Comparison of ENCODE assay signal across 1 cellular context in genomic region chr2:109217362-109218086, GRCh38.
A peak's percentile ranks its signal among the peaks of the same experiment; 100 is the strongest.
TF ChIP-seq lines count a peak whose summit lies in the region.

No MANE protein-coding gene starts in this region.

TF ChIP-seq in GM12878, 131 proteins besides CTCF, POLR2A, EP300 and RAD21 (continued from another document):
- TF ChIP-seq ZNF687 (IDR thresholded peaks at IDR 0.05) (peak; percentile 41; the same call in 1 of the 2 replicates), NBN (IDR thresholded peaks at IDR 0.05) (no peak)
- TF ChIP-seq, protein P1, sequence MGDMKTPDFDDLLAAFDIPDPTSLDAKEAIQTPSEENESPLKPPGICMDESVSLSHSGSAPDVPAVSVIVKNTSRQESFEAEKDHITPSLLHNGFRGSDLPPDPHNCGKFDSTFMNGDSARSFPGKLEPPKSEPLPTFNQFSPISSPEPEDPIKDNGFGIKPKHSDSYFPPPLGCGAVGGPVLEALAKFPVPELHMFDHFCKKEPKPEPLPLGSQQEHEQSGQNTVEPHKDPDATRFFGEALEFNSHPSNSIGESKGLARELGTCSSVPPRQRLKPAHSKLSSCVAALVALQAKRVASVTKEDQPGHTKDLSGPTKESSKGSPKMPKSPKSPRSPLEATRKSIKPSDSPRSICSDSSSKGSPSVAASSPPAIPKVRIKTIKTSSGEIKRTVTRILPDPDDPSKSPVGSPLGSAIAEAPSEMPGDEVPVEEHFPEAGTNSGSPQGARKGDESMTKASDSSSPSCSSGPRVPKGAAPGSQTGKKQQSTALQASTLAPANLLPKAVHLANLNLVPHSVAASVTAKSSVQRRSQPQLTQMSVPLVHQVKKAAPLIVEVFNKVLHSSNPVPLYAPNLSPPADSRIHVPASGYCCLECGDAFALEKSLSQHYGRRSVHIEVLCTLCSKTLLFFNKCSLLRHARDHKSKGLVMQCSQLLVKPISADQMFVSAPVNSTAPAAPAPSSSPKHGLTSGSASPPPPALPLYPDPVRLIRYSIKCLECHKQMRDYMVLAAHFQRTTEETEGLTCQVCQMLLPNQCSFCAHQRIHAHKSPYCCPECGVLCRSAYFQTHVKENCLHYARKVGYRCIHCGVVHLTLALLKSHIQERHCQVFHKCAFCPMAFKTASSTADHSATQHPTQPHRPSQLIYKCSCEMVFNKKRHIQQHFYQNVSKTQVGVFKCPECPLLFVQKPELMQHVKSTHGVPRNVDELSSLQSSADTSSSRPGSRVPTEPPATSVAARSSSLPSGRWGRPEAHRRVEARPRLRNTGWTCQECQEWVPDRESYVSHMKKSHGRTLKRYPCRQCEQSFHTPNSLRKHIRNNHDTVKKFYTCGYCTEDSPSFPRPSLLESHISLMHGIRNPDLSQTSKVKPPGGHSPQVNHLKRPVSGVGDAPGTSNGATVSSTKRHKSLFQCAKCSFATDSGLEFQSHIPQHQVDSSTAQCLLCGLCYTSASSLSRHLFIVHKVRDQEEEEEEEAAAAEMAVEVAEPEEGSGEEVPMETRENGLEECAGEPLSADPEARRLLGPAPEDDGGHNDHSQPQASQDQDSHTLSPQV (IDR thresholded peaks at IDR 0.05), result no peak
